ENCODE assay signal across 14 cellular contexts in the genomic region with DNA sequence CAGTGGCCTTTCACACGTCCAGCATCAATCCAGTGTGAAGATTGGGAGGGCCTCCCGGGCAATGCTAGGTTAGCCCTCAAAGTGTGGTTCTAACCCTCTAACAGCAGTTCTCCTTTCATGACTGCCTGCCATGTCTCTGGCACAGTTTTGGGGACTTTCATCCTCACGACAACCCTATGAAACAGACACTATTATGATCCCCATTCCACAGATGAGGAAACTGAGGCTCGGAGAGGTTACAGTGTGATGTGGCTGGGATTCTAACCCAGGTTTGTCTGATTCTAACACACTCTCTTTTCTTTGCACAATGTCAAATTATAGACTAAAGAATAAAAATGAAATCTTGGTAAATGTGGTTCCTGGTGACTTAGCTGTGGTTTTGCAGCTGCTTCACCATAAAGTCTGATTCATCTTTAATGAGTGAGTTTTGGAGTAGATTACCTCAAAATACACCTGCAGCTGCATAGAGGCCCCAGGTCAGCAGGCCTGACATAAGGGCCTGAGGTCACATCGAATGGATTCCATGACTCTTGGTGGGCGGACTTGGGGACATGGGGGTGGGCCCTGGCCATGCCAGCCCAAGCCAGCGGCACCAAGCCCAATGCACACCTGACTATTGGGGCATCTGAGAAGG.
DNase-seq lines count a peak whose midpoint lies in the region; ATAC-seq and TF ChIP-seq lines count a peak whose summit lies in the region.
"Had no signal": no experiment of that assay in that cellular context is flagged by ENCODE, and none has a peak within 500 bp of the region (broad histone marks: within the 10 kb centered on the region; RNA-seq: fewer than 3 reads in every experiment).

No MANE protein-coding gene starts in this region.

- H3K18ac ChIP-seq in neuronal stem cell (ENCODE audit: low read length), result no peak overlapping the region

- no peak for ATAC-seq in WTC11

- H4K91ac ChIP-seq in neuronal stem cell (ENCODE audit: low read depth, low read length, poor library complexity), result no peak overlapping the region

- peak overlapping the region; percentile 20 for H4K8ac ChIP-seq in neuronal stem cell (ENCODE audit: low read depth, low read length)

- H3K4ac ChIP-seq in neuronal stem cell (ENCODE audit: low read length), result no peak overlapping the region

- no peak overlapping the region for H2BK120ac ChIP-seq in neuronal stem cell (ENCODE audit: low read depth, low read length)

- no peaks in the 10 kb centered on the region for H3K9me3 Mint-ChIP-seq in activated CD4-positive, alpha-beta memory T cell treated with anti-CD3 and anti-CD28 coated beads for 36 hours
- H3K9me3 Mint-ChIP-seq in activated CD4-positive, alpha-beta memory T cell treated with anti-CD3 and anti-CD28 coated beads, Interleukin-2, amount 10 ng/mL, durations not matched to agents 7 days and 5 days, result no peaks in the 10 kb centered on the region
- H3K9me3 Mint-ChIP-seq in WTC11, result no peaks in the 10 kb centered on the region

- H3K36me3 Mint-ChIP-seq in activated CD4-positive, alpha-beta memory T cell treated with anti-CD3 and anti-CD28 coated beads for 36 hours, result no peaks in the 10 kb centered on the region
- H3K36me3 Mint-ChIP-seq in activated CD4-positive, alpha-beta memory T cell treated with anti-CD3 and anti-CD28 coated beads, Interleukin-2, amount 10 ng/mL, durations not matched to agents 7 days and 5 days (ENCODE audit: low read depth), result no peaks in the 10 kb centered on the region
- no peaks in the 10 kb centered on the region; the same call in 1 of the 2 replicates for H3K36me3 Mint-ChIP-seq in WTC11
- H3K36me3 Mint-ChIP-seq: IgD-negative memory B cell had no signal

- no peaks in the 10 kb centered on the region for H3K9me3 ChIP-seq in neuronal stem cell (replicated peaks in 1 of 2; ENCODE audit: control insufficient read depth in 2 of 2, insufficient read depth in 1 of 2, low read depth in 1 of 2, low read length in 2 of 2)
- H3K9me3 ChIP-seq: Peyer's patch, SJCRH30 had no signal

- H3K36me3 ChIP-seq in neuronal stem cell (replicated peaks in 1 of 2; ENCODE audit: control insufficient read depth in 2 of 2, insufficient read depth in 2 of 2, low read length in 2 of 2) (peaks cover 7 to 79% of the 10 kb centered on the region in 2 donors), brain microvascular endothelial cell (replicated peaks) (peaks cover 2% of the 10 kb centered on the region)
- H3K36me3 ChIP-seq: Peyer's patch, SJCRH30 had no signal

- no peak overlapping the region for H2BK5ac ChIP-seq in neuronal stem cell (ENCODE audit: low read length)

- H2AK5ac ChIP-seq in neuronal stem cell (ENCODE audit: low read depth, low read length), result no peak overlapping the region

- TF ChIP-seq CTCF in WTC11 (IDR thresholded peaks at IDR 0.05) (no peak), brain microvascular endothelial cell (IDR thresholded peaks at IDR 0.05; ENCODE audit: low read depth, low read length, missing control alignments) (no peak)

- peaks cover 23% of the 10 kb centered on the region for H3K79me1 ChIP-seq in neuronal stem cell (ENCODE audit: low read depth, low read length)

- H3K4me1 ChIP-seq in neuronal stem cell (ENCODE audit: control insufficient read depth in 2 of 2, insufficient read depth in 1 of 2, low read depth in 1 of 2, low read length in 2 of 2), result peaks cover 8 to 12% of the 10 kb centered on the region in 2 donors
- H3K4me1 ChIP-seq: Peyer's patch had no signal

- H3K9ac ChIP-seq in neuronal stem cell (ENCODE audit: low read depth, low read length, poor library complexity), result no peak overlapping the region

- H3K23ac ChIP-seq in neuronal stem cell (ENCODE audit: low read depth, low read length, poor library complexity), result no peak overlapping the region

- no peak overlapping the region for H3K27ac Mint-ChIP-seq in activated CD4-positive, alpha-beta memory T cell treated with anti-CD3 and anti-CD28 coated beads for 36 hours
- no peak overlapping the region for H3K27ac Mint-ChIP-seq in activated CD4-positive, alpha-beta memory T cell treated with anti-CD3 and anti-CD28 coated beads, Interleukin-2, amount 10 ng/mL, durations not matched to agents 7 days and 5 days
- H3K27ac Mint-ChIP-seq in WTC11, result 0 out of 2 replicates have a peak overlapping the region, but pooled peaks have one; percentile 43
- H3K27ac Mint-ChIP-seq: IgD-negative memory B cell had no signal

- CTCF ChIA-PET in activated CD4-positive, alpha-beta memory T cell treated with anti-CD3 and anti-CD28 coated beads for 36 hours (lab: Charles Lee), result no interaction called here
- CTCF ChIA-PET in activated CD4-positive, alpha-beta memory T cell treated with anti-CD3 and anti-CD28 coated beads, Interleukin-2, amount 10 ng/mL, durations not matched to agents 7 days and 5 days (lab: Charles Lee), result no interaction called here
- CTCF ChIA-PET in WTC11 (lab: Charles Lee), result interaction anchor here (0.5 to 1.2 kb wide), 3 partner anchors 105 to 791 kb away, joined by 3 to 5 read pairs (median 4); no protein-coding TSS in a partner anchor

- no peak overlapping the region for H3K4me2 ChIP-seq in neuronal stem cell (ENCODE audit: insufficient read depth, low read length, poor library complexity, severe bottlenecking)

- intact Hi-C loops in activated CD4-positive, alpha-beta memory T cell treated with anti-CD3 and anti-CD28 coated beads for 36 hours (cut with micrococcal nuclease), result loop anchor here (1.0 kb wide), 1 partner anchor 255 kb away; no protein-coding TSS in a partner anchor

- WGBS in neuronal stem cell (ENCODE audit: extremely low coverage in 2 of 2, insufficient read length in 2 of 2, insufficient replicate concordance in 1 of 2), 2 donors, result no CpG with 5 or more reads among the region's 7 CpGs

- H2AFZ ChIP-seq in neuronal stem cell (ENCODE audit: low read length), result no peak overlapping the region

- H3K4me3 ChIP-seq in Jurkat, Clone E6-1 (ENCODE audit: low read length), result no peak overlapping the region
- no peak overlapping the region for H3K4me3 ChIP-seq in neuronal stem cell (ENCODE audit: low read length in 2 of 2)
- no peak overlapping the region for H3K4me3 ChIP-seq in brain microvascular endothelial cell (ENCODE audit: low read depth, low read length)
- H3K4me3 ChIP-seq: Peyer's patch, SJCRH30 had no signal

- in situ Hi-C loops in brain microvascular endothelial cell (cut with HindIII; ENCODE audit: low pct_ligation_motif_present, low sequenced_read_pairs), result no loop called here

- H2BK15ac ChIP-seq in neuronal stem cell (ENCODE audit: low read length), result no peak overlapping the region

- no peaks in the 10 kb centered on the region for H3K27me3 Mint-ChIP-seq in activated CD4-positive, alpha-beta memory T cell treated with anti-CD3 and anti-CD28 coated beads for 36 hours
- no peaks in the 10 kb centered on the region for H3K27me3 Mint-ChIP-seq in activated CD4-positive, alpha-beta memory T cell treated with anti-CD3 and anti-CD28 coated beads, Interleukin-2, amount 10 ng/mL, durations not matched to agents 7 days and 5 days
- no peaks in the 10 kb centered on the region for H3K27me3 Mint-ChIP-seq in WTC11 (ENCODE audit: low read depth)

- POLR2A ChIA-PET in activated CD4-positive, alpha-beta memory T cell treated with anti-CD3 and anti-CD28 coated beads for 36 hours (lab: Charles Lee), result no interaction called here
- POLR2A ChIA-PET in activated CD4-positive, alpha-beta memory T cell treated with anti-CD3 and anti-CD28 coated beads, Interleukin-2, amount 10 ng/mL, durations not matched to agents 7 days and 5 days (lab: Charles Lee), result no interaction called here
- POLR2A ChIA-PET in WTC11 (lab: Charles Lee), result no interaction called here

- no peak overlapping the region for H2BK12ac ChIP-seq in neuronal stem cell (ENCODE audit: low read length)

- no peak overlapping the region for H3K14ac ChIP-seq in neuronal stem cell (ENCODE audit: low read length)

- no peak overlapping the region for H3K27ac ChIP-seq in neuronal stem cell (replicated peaks; ENCODE audit: low read length)
- H3K27ac ChIP-seq in brain microvascular endothelial cell, result no peak overlapping the region
- H3K27ac ChIP-seq: Peyer's patch, SJCRH30 had no signal

- H3K27me3 ChIP-seq in neuronal stem cell (ENCODE audit: control insufficient read depth in 3 of 3, insufficient read depth in 3 of 3, low read depth in 1 of 3, low read length in 3 of 3) (no peaks in the 10 kb centered on the region), brain microvascular endothelial cell (replicated peaks) (no peaks in the 10 kb centered on the region)
- H3K27me3 ChIP-seq: Peyer's patch, SJCRH30 had no signal

- peak; percentile 10 for DNase-seq in activated CD4-positive, alpha-beta memory T cell treated with anti-CD3 and anti-CD28 coated beads for 36 hours
- no peak for DNase-seq in activated CD4-positive, alpha-beta memory T cell treated with anti-CD3 and anti-CD28 coated beads, Interleukin-2, amount 10 ng/mL, durations not matched to agents 7 days and 5 days
- peak; percentile 41 for DNase-seq in Jurkat, Clone E6-1 (ENCODE audit: low read depth, low spot score)
- DNase-seq in WTC11 (ENCODE audit: low spot score) (no peak), neuronal stem cell (ENCODE audit: low spot score) (no peak), GM19240 (ENCODE audit: insufficient read length, low spot score) (no peak), brain microvascular endothelial cell (no peak), NCI-H1105 (lab: John Stamatoyannopoulos, UW) (no peak)
- DNase-seq: HCEC 1CT, NCI-H1092, NCI-H774, Peyer's patch had no signal

- no peak overlapping the region for H3K4me3 Mint-ChIP-seq in activated CD4-positive, alpha-beta memory T cell treated with anti-CD3 and anti-CD28 coated beads for 36 hours
- no peak overlapping the region for H3K4me3 Mint-ChIP-seq in activated CD4-positive, alpha-beta memory T cell treated with anti-CD3 and anti-CD28 coated beads, Interleukin-2, amount 10 ng/mL, durations not matched to agents 7 days and 5 days
- H3K4me3 Mint-ChIP-seq in WTC11, result no peak overlapping the region
- H3K4me3 Mint-ChIP-seq: IgD-negative memory B cell had no signal

- no peaks in the 10 kb centered on the region for H3K4me1 Mint-ChIP-seq in activated CD4-positive, alpha-beta memory T cell treated with anti-CD3 and anti-CD28 coated beads for 36 hours (ENCODE audit: low read depth)
- peaks cover 4% of the 10 kb centered on the region for H3K4me1 Mint-ChIP-seq in activated CD4-positive, alpha-beta memory T cell treated with anti-CD3 and anti-CD28 coated beads, Interleukin-2, amount 10 ng/mL, durations not matched to agents 7 days and 5 days
- no peaks in the 10 kb centered on the region for H3K4me1 Mint-ChIP-seq in WTC11

TF ChIP-seq in WTC11, 78 proteins besides CTCF, POLR2A, EP300 and RAD21 (continues in another document):
- TF ChIP-seq ETV6 (CRISPR knock-in tag; IDR thresholded peaks at IDR 0.05) (no peak), ZBTB21 (CRISPR knock-in tag; IDR thresholded peaks at IDR 0.05; ENCODE audit: borderline replicate concordance) (no peak)

Comparison
In these comparisons a context has a peak if more than half of its experiments do, and no peak if none do; other contexts are left out.
1. DNase-seq: peak in activated CD4-positive, alpha-beta memory T cell treated with anti-CD3 and anti-CD28 coated beads for 36 hours (single experiment) and Jurkat, Clone E6-1 (single experiment); none in activated CD4-positive, alpha-beta memory T cell treated with anti-CD3 and anti-CD28 coated beads, Interleukin-2, amount 10 ng/mL, durations not matched to agents 7 days and 5 days (single experiment), WTC11 (single experiment), neuronal stem cell (single experiment), GM19240 (single experiment), brain microvascular endothelial cell (single experiment) and NCI-H1105 (single experiment).